Comparison of ENCODE assay signal across 2 cellular contexts in the genomic region with DNA sequence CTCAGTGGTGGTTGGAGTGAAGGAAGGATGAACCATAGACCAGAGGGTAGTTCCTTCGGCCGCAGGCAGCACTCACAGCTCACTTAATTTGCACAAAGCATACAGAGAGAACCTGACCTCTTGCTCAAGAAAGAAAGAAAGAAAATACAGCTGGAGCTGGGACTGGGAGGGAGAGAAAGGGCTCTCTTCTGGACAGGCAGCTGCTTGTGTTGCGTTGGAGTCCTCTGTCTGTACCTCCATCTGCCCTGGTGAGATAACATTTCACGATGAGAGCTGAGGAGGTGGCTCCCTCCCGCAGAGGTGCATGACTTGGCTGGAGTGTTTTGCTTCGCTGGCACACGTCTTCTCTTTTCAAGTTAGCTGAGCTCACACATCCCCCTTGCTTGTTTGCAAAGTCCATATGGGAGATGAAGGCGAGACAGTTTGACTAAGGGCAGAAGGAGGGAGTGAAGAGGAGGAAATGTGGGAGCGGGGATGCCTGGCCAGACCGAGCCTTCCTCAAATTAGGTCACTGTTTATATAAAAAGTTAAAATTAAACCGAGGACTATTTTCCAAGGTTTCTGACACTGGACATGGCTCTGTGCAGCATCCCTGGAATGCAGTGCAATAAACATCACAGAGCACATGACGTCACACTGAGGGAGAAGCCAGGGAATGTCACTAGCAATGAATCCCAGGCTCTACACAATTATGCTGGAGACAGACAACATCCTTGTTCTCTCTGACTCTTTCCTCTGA.
A peak's percentile ranks its signal among the peaks of the same experiment; 100 is the strongest.
TF ChIP-seq lines count a peak whose summit lies in the region.

No MANE protein-coding gene starts in this region.

TF ChIP-seq in HEK293, 187 proteins besides CTCF, POLR2A, EP300 and RAD21 (continued from another document and continues in another):
- TF ChIP-seq, protein P1, sequence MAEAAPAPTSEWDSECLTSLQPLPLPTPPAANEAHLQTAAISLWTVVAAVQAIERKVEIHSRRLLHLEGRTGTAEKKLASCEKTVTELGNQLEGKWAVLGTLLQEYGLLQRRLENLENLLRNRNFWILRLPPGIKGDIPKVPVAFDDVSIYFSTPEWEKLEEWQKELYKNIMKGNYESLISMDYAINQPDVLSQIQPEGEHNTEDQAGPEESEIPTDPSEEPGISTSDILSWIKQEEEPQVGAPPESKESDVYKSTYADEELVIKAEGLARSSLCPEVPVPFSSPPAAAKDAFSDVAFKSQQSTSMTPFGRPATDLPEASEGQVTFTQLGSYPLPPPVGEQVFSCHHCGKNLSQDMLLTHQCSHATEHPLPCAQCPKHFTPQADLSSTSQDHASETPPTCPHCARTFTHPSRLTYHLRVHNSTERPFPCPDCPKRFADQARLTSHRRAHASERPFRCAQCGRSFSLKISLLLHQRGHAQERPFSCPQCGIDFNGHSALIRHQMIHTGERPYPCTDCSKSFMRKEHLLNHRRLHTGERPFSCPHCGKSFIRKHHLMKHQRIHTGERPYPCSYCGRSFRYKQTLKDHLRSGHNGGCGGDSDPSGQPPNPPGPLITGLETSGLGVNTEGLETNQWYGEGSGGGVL (tag by site-specific recombination; IDR thresholded peaks at IDR 0.05) = no peak
- TF ChIP-seq, protein P2, sequence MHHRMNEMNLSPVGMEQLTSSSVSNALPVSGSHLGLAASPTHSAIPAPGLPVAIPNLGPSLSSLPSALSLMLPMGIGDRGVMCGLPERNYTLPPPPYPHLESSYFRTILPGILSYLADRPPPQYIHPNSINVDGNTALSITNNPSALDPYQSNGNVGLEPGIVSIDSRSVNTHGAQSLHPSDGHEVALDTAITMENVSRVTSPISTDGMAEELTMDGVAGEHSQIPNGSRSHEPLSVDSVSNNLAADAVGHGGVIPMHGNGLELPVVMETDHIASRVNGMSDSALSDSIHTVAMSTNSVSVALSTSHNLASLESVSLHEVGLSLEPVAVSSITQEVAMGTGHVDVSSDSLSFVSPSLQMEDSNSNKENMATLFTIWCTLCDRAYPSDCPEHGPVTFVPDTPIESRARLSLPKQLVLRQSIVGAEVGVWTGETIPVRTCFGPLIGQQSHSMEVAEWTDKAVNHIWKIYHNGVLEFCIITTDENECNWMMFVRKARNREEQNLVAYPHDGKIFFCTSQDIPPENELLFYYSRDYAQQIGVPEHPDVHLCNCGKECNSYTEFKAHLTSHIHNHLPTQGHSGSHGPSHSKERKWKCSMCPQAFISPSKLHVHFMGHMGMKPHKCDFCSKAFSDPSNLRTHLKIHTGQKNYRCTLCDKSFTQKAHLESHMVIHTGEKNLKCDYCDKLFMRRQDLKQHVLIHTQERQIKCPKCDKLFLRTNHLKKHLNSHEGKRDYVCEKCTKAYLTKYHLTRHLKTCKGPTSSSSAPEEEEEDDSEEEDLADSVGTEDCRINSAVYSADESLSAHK (tag by site-specific recombination; IDR thresholded peaks at IDR 0.05) = no peak
- TF ChIP-seq ZNF791 (tag by site-specific recombination; IDR thresholded peaks at IDR 0.05) (no peak), ZFP41 (tag by site-specific recombination; IDR thresholded peaks at IDR 0.05; ENCODE audit: borderline replicate concordance) (no peak), ZFP69B (tag by site-specific recombination; IDR thresholded peaks at IDR 0.05) (no peak), ZNF114 (tag by site-specific recombination; IDR thresholded peaks at IDR 0.05) (no peak), KLF1 (tag by site-specific recombination; IDR thresholded peaks at IDR 0.05) (no peak), ZNF23 (tag by site-specific recombination; IDR thresholded peaks at IDR 0.05; ENCODE audit: borderline replicate concordance) (no peak), GLIS1 (tag by site-specific recombination; IDR thresholded peaks at IDR 0.05) (peak; percentile 79)
- TF ChIP-seq, protein P3, sequence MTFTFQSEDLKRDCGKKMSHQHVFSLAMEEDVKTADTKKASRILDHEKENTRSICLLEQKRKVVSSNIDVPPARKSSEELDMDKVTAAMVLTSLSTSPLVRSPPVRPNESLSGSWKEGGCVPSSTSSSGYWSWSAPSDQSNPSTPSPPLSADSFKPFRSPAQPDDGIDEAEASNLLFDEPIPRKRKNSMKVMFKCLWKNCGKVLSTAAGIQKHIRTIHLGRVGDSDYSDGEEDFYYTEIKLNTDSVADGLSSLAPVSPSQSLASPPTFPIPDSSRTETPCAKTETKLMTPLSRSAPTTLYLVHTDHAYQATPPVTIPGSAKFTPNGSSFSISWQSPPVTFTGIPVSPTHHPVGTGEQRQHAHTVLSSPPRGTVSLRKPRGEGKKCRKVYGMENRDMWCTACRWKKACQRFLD (tag by site-specific recombination; IDR thresholded peaks at IDR 0.05) = no peak
- TF ChIP-seq, protein P4, sequence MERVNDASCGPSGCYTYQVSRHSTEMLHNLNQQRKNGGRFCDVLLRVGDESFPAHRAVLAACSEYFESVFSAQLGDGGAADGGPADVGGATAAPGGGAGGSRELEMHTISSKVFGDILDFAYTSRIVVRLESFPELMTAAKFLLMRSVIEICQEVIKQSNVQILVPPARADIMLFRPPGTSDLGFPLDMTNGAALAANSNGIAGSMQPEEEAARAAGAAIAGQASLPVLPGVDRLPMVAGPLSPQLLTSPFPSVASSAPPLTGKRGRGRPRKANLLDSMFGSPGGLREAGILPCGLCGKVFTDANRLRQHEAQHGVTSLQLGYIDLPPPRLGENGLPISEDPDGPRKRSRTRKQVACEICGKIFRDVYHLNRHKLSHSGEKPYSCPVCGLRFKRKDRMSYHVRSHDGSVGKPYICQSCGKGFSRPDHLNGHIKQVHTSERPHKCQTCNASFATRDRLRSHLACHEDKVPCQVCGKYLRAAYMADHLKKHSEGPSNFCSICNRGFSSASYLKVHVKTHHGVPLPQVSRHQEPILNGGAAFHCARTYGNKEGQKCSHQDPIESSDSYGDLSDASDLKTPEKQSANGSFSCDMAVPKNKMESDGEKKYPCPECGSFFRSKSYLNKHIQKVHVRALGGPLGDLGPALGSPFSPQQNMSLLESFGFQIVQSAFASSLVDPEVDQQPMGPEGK (tag by site-specific recombination; IDR thresholded peaks at IDR 0.05) = no peak
- TF ChIP-seq, protein P5, sequence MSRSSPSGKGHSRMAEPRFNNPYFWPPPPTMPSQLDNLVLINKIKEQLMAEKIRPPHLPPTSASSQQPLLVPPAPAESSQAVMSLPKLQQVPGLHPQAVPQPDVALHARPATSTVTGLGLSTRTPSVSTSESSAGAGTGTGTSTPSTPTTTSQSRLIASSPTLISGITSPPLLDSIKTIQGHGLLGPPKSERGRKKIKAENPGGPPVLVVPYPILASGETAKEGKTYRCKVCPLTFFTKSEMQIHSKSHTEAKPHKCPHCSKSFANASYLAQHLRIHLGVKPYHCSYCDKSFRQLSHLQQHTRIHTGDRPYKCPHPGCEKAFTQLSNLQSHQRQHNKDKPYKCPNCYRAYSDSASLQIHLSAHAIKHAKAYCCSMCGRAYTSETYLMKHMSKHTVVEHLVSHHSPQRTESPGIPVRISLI (tag by site-specific recombination; IDR thresholded peaks at IDR 0.05) = no peak
- TF ChIP-seq, protein P6, sequence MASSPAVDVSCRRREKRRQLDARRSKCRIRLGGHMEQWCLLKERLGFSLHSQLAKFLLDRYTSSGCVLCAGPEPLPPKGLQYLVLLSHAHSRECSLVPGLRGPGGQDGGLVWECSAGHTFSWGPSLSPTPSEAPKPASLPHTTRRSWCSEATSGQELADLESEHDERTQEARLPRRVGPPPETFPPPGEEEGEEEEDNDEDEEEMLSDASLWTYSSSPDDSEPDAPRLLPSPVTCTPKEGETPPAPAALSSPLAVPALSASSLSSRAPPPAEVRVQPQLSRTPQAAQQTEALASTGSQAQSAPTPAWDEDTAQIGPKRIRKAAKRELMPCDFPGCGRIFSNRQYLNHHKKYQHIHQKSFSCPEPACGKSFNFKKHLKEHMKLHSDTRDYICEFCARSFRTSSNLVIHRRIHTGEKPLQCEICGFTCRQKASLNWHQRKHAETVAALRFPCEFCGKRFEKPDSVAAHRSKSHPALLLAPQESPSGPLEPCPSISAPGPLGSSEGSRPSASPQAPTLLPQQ (tag by site-specific recombination; IDR thresholded peaks at IDR 0.05) = no peak

TF ChIP-seq in K562, 482 proteins besides CTCF, POLR2A, EP300 and RAD21 (continued from another document and continues in another):
- TF ChIP-seq, protein P7, sequence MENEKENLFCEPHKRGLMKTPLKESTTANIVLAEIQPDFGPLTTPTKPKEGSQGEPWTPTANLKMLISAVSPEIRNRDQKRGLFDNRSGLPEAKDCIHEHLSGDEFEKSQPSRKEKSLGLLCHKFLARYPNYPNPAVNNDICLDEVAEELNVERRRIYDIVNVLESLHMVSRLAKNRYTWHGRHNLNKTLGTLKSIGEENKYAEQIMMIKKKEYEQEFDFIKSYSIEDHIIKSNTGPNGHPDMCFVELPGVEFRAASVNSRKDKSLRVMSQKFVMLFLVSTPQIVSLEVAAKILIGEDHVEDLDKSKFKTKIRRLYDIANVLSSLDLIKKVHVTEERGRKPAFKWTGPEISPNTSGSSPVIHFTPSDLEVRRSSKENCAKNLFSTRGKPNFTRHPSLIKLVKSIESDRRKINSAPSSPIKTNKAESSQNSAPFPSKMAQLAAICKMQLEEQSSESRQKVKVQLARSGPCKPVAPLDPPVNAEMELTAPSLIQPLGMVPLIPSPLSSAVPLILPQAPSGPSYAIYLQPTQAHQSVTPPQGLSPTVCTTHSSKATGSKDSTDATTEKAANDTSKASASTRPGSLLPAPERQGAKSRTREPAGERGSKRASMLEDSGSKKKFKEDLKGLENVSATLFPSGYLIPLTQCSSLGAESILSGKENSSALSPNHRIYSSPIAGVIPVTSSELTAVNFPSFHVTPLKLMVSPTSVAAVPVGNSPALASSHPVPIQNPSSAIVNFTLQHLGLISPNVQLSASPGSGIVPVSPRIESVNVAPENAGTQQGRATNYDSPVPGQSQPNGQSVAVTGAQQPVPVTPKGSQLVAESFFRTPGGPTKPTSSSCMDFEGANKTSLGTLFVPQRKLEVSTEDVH (IDR thresholded peaks at IDR 0.05; ENCODE audit: low read depth, partially characterized antibody) = peak; percentile 54
- TF ChIP-seq, protein P8, sequence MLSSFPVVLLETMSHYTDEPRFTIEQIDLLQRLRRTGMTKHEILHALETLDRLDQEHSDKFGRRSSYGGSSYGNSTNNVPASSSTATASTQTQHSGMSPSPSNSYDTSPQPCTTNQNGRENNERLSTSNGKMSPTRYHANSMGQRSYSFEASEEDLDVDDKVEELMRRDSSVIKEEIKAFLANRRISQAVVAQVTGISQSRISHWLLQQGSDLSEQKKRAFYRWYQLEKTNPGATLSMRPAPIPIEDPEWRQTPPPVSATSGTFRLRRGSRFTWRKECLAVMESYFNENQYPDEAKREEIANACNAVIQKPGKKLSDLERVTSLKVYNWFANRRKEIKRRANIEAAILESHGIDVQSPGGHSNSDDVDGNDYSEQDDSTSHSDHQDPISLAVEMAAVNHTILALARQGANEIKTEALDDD (IDR thresholded peaks at IDR 0.05) = peak; percentile 56; the same call in 1 of the 2 replicates
- no peak for TF ChIP-seq MYBL2 (IDR thresholded peaks at IDR 0.05; ENCODE audit: low read depth)
- TF ChIP-seq MYBL2 (CRISPR knock-in tag; IDR thresholded peaks at IDR 0.05; ENCODE audit: borderline replicate concordance) = no peak
- TF ChIP-seq TCF7 (IDR thresholded peaks at IDR 0.05; ENCODE audit: borderline replicate concordance) = peak; percentile 43; the same call in 1 of the 2 replicates
- peak; percentile 70; the same call in 1 of the 2 replicates for TF ChIP-seq L3MBTL2 (IDR thresholded peaks at IDR 0.05)
- TF ChIP-seq ESRRB (CRISPR knock-in tag; IDR thresholded peaks at IDR 0.05; ENCODE audit: borderline replicate concordance) = no peak
- peak; percentile 75 to 80 for TF ChIP-seq FOXK2 (conservative IDR thresholded peaks at IDR 0.05 in 1 of 2, IDR thresholded peaks at IDR 0.05 in 1 of 2; ENCODE audit: low read depth in 2 of 2)
- no peak; the same call in 1 of the 2 replicates for TF ChIP-seq CBX1 (IDR thresholded peaks at IDR 0.05; ENCODE audit: low read depth)
- no peak for TF ChIP-seq YBX1 (IDR thresholded peaks at IDR 0.05)
- TF ChIP-seq, protein P9, sequence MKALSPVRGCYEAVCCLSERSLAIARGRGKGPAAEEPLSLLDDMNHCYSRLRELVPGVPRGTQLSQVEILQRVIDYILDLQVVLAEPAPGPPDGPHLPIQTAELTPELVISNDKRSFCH (CRISPR knock-in tag; IDR thresholded peaks at IDR 0.05) = no peak
- TF ChIP-seq, protein P9 (tag; IDR thresholded peaks at IDR 0.05) = no peak
- TF ChIP-seq, protein P10, sequence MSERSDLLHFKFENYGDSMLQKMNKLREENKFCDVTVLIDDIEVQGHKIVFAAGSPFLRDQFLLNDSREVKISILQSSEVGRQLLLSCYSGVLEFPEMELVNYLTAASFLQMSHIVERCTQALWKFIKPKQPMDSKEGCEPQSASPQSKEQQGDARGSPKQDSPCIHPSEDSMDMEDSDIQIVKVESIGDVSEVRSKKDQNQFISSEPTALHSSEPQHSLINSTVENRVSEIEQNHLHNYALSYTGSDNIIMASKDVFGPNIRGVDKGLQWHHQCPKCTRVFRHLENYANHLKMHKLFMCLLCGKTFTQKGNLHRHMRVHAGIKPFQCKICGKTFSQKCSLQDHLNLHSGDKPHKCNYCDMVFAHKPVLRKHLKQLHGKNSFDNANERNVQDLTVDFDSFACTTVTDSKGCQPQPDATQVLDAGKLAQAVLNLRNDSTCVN (CRISPR knock-in tag; IDR thresholded peaks at IDR 0.05) = no peak
- no peak for TF ChIP-seq LCOR (CRISPR knock-in tag; IDR thresholded peaks at IDR 0.05)
- TF ChIP-seq RBM15 (IDR thresholded peaks at IDR 0.05; ENCODE audit: insufficient read depth, low read length) = no peak
- TF ChIP-seq, protein P11, sequence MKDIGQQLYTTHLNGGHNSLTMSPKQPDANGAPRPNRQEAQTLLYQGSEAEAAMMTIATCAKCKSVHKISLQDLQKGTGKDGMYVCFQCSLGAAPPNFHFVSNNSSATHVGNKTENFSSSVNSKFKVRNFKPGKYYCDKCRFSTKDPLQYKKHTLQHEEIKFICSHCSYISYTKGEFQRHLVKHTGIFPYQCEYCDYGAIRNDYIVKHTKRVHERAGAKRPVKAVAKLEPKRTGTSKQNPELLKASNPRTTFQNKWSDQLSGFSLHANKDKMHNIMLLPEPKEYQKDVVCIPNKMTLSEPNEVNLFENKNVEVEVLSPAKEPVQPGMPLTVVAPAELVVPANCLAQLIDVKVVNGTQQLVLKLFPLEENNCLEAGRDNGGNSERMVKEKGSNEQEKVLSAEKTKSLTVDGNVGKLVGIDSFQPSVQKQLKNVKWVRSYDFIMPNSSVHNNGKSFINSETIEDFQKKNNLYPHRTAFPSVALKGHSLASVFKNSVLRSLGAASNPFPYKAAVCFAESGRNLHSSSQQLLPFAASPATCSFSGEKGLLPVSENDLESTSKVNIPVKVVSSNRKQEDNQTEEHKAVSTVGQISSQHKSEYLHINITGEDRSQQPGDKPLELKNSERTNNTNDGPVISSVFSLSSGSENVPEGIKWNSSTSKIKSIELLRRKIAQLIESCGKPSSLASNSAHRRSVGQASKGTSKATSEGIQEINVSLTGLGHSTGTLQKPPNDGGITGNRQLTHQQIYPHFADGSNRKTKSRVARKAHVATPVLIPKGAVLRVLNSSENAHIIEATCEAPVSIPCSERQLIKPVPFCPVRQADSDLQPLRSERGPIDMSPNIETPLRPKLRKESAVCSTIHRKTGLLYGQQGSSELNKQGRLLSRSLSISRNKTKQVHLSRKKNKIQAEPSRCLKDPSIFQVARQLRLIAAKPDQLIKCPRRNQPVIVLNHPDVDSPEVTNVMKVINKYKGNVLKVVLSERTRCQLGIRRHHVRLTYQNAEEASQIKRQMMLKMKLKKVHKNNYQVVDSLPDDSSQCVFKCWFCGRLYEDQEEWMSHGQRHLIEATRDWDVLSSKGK (CRISPR knock-in tag; IDR thresholded peaks at IDR 0.05) = no peak
